Comparison of ENCODE assay signal across 8 cellular contexts in the genomic region with DNA sequence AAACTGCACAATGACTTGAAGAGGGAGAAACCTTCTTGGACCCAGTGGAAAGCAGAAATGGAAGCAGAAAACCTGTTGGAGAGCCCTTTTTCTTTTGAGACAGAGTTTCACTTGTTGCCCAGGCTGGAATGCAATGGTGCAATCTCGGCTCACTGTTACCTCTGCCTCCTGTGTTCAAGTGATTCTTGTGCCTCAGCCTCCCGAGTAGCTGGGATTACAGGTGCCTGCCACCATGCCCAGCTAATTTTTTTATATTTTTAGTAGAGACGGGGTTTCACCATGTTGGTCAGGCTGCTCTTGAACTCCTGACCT. TPM values are rescaled to one million over a fixed set of nuclear protein-coding genes. Genes with fewer than 3 reads are reported as not detected.
DNase-seq lines count a peak whose midpoint lies in the region; ATAC-seq, FAIRE-seq and TF ChIP-seq lines count a peak whose summit lies in the region.
"Not testable (repeated sequence)": the region's sequence is repeated elsewhere in the genome, so short reads cannot be mapped to it uniquely, and the experiment has no call there.

No MANE protein-coding gene starts in this region.

- H3K9me2 ChIP-seq in HCT116 (ENCODE audit: insufficient read depth) = not testable (repeated sequence)

- not testable (repeated sequence) for H3K27ac ChIP-seq in A549; HCT116 (ENCODE audit: low read depth, low read length); Panc1 (ENCODE audit: low read length); endodermal cell (ENCODE audit: low read depth, low read length)
- peak overlapping the region; percentile 88 to 90 for H3K27ac ChIP-seq in right atrium auricular region
- peak overlapping the region; percentile 70 for H3K27ac ChIP-seq in smooth muscle cell (ENCODE audit: low read depth)

- TF ChIP-seq EP300 in A549 (IDR thresholded peaks at IDR 0.05) = not testable (repeated sequence)

- peaks cover 16% of the 10 kb centered on the region for H3F3A ChIP-seq in smooth muscle cell (ENCODE audit: low read depth)

- not testable (repeated sequence) for H2AFZ ChIP-seq in HCT116 (ENCODE audit: low read depth, low read length, poor library complexity, severe bottlenecking); smooth muscle cell (ENCODE audit: low read depth)

- CTCF ChIA-PET in A549 (lab: Yijun Ruan, JAX) = interaction anchor here (0.9 to 2.6 kb wide), 9 partner anchors 10 to 303 kb away, joined by 3 to 8 read pairs (median 3); no protein-coding TSS in a partner anchor
- CTCF ChIA-PET in HCT116 (lab: Charles Lee) = interaction anchor here (1.0 kb wide), 1 partner anchor 33 kb away, joined by 4 read pairs; no protein-coding TSS in a partner anchor
- CTCF ChIA-PET in Panc1 (lab: Charles Lee) = interaction anchor here (0.5 to 0.7 kb wide), 3 partner anchors 8 to 838 kb away, joined by 4 to 8 read pairs (median 8); partner anchors contain the start of gene C2orf68

- not testable (repeated sequence) for FAIRE-seq in A549 (lab: Jason Lieb, UNC)

- TF ChIP-seq RAD21 in A549 (conservative IDR thresholded peaks at IDR 0.05 in 1 of 2, IDR thresholded peaks at IDR 0.05 in 1 of 2); HCT116 (IDR thresholded peaks at IDR 0.05; ENCODE audit: low read depth): not testable (repeated sequence)

- in situ Hi-C loops in Panc1 (cut with HindIII; ENCODE audit: low pct_unique_long_range_greater_than_20kb, low sequenced_read_pairs) = not testable (repeated sequence)

- intact Hi-C loops in HCT116 (cut with micrococcal nuclease) = loop anchor here (5.0 kb wide), 1 partner anchor 192 kb away; the partner anchor contains the start of gene CAPG
- intact Hi-C loops in Panc1 (cut with micrococcal nuclease; ENCODE audit: unreplicated experiment) = not testable (repeated sequence)

- not testable (repeated sequence) for H3K36me3 Mint-ChIP-seq in activated naive CD8-positive, alpha-beta T cell
- H3K36me3 Mint-ChIP-seq in endodermal cell (ENCODE audit: low read depth) (peaks cover 20% of the 10 kb centered on the region), nephron (ENCODE audit: low read depth) (peaks cover 17% of the 10 kb centered on the region)

- not testable (repeated sequence) for TF ChIP-seq POLR2A in A549 (IDR thresholded peaks at IDR 0.05; ENCODE audit: low read length); HCT116 (IDR thresholded peaks at IDR 0.05; ENCODE audit: borderline replicate concordance, extremely low read depth, insufficient read depth, insufficient read length)

- H3K27me3 Mint-ChIP-seq in activated naive CD8-positive, alpha-beta T cell; endodermal cell (ENCODE audit: insufficient read depth); nephron (ENCODE audit: low read depth): not testable (repeated sequence)

- H3K4me3 Mint-ChIP-seq in activated naive CD8-positive, alpha-beta T cell = peak overlapping the region; percentile 90
- peak overlapping the region; percentile 84 for H3K4me3 Mint-ChIP-seq in endodermal cell
- peak overlapping the region; percentile 85 to 91 (median 91) for H3K4me3 Mint-ChIP-seq in nephron

- H3K9ac ChIP-seq in HCT116 (ENCODE audit: low read length); endodermal cell (ENCODE audit: extremely low read depth, low read length, poor library complexity, severe bottlenecking); smooth muscle cell (ENCODE audit: low read depth): not testable (repeated sequence)

- H3K9me3 ChIP-seq in A549; HCT116 (ENCODE audit: control insufficient read depth in 1 of 2, insufficient read depth in 1 of 2, low read depth in 1 of 2, low read length in 2 of 2); Panc1 (ENCODE audit: control insufficient read depth, insufficient read depth, low read depth, low read length); endodermal cell (ENCODE audit: control insufficient read depth, low read length); right atrium auricular region; smooth muscle cell (replicated peaks; ENCODE audit: low read depth): not testable (repeated sequence)

- not testable (repeated sequence) for TF ChIP-seq CTCF in A549 (IDR thresholded peaks at IDR 0.05); HCT116 (IDR thresholded peaks at IDR 0.05 in 2 of 3, conservative IDR thresholded peaks at IDR 0.05 in 1 of 3; ENCODE audit: borderline replicate concordance in 1 of 3, insufficient read depth in 1 of 3, low read depth in 2 of 3, low read length in 2 of 3); Panc1 (IDR thresholded peaks at IDR 0.05); endodermal cell (conservative IDR thresholded peaks at IDR 0.05); right atrium auricular region (IDR thresholded peaks at IDR 0.05); nephron (IDR thresholded peaks at IDR 0.05; ENCODE audit: unreplicated experiment in 3 of 3); smooth muscle cell (IDR thresholded peaks at IDR 0.05; ENCODE audit: borderline replicate concordance, insufficient read depth, poor library complexity, severe bottlenecking)

- RAD21 ChIA-PET in HCT116 (lab: Charles Lee; ENCODE audit: low non-redundant PET in 1 of 2, low total read pairs in 2 of 2, uncharacterized antibody in 2 of 2, unreplicated experiment in 2 of 2) = not testable (repeated sequence)

- WGBS in A549 (ENCODE audit: missing lambda C conversion rate) = 85% methylated on average over 3 of the region's 3 CpGs
- WGBS in endodermal cell (ENCODE audit: insufficient coverage in 1 of 2, insufficient read length in 1 of 2), 2 experiments = 78 to 95% methylated on average over 3 of the region's 3 CpGs
- WGBS in smooth muscle cell (ENCODE audit: low lambda C conversion rate) = 89% methylated on average over 3 of the region's 3 CpGs

- H3K36me3 ChIP-seq in HCT116 (ENCODE audit: control insufficient read depth in 1 of 2, insufficient read depth in 2 of 2, low read length in 2 of 2) (peaks cover 6 to 12% of the 10 kb centered on the region in 2 experiments), endodermal cell (ENCODE audit: control insufficient read depth, insufficient read depth, low read length) (peaks cover 46% of the 10 kb centered on the region), right atrium auricular region (peaks cover 17% of the 10 kb centered on the region)
- H3K36me3 ChIP-seq in Panc1 (ENCODE audit: control insufficient read depth, insufficient read depth, low read length); smooth muscle cell (ENCODE audit: low read depth): not testable (repeated sequence)

- not testable (repeated sequence) for H4K20me1 ChIP-seq in HCT116 (ENCODE audit: insufficient read depth); smooth muscle cell (ENCODE audit: low read depth)

- not testable (repeated sequence) for ATAC-seq in A549, HCT116, Panc1

- BruUV-seq in HCT116 (replicated peaks; lab: Mats Ljungman, UMichigan); Panc1 (replicated peaks; lab: Mats Ljungman, UMichigan): not testable (repeated sequence)

- not testable (repeated sequence) for H3K79me2 ChIP-seq in HCT116 (ENCODE audit: insufficient read depth, low read length)
- H3K79me2 ChIP-seq in smooth muscle cell (ENCODE audit: low read depth) = peaks cover 17% of the 10 kb centered on the region

- H3K4me1 Mint-ChIP-seq in activated naive CD8-positive, alpha-beta T cell (ENCODE audit: low read depth) = peaks cover 32% of the 10 kb centered on the region
- H3K4me1 Mint-ChIP-seq in endodermal cell (peaks cover 12% of the 10 kb centered on the region), nephron (peaks cover 33% of the 10 kb centered on the region)

- not testable (repeated sequence) for H3K9me3 Mint-ChIP-seq in activated naive CD8-positive, alpha-beta T cell (ENCODE audit: low read depth); endodermal cell; nephron

- not testable (repeated sequence) for DNase-seq in A549 (ENCODE audit: low read depth in 1 of 2, low spot score in 1 of 2); HCT116 (ENCODE audit: low read depth, low spot score); Panc1 (ENCODE audit: low read depth, low spot score); endodermal cell; right atrium auricular region (ENCODE audit: low spot score); smooth muscle cell (lab: John Stamatoyannopoulos, UW; ENCODE audit: unreplicated experiment)

- H3K4me2 ChIP-seq in A549 (peak overlapping the region; percentile 81), HCT116 (ENCODE audit: low read length) (peak overlapping the region; percentile 93), smooth muscle cell (peak overlapping the region; percentile 95)

- peak overlapping the region; percentile 84 for H3K27ac Mint-ChIP-seq in activated naive CD8-positive, alpha-beta T cell
- H3K27ac Mint-ChIP-seq in endodermal cell (peak overlapping the region; percentile 76), nephron (peak overlapping the region in 1 of 3 experiments; percentile 26)

- POLR2A ChIA-PET in A549 (lab: Yijun Ruan, JAX) = interaction anchor here (3.9 kb wide), 1 partner anchor 9 kb away, joined by 19 read pairs; the partner anchor contains the start of gene RNF181
- POLR2A ChIA-PET in HCT116 (lab: Charles Lee) = interaction anchor here (0.6 to 3.3 kb wide), 3 partner anchors 8 to 27 kb away, joined by 3 to 20 read pairs (median 3); partner anchors contain the start of genes C2orf68, RNF181 and VAMP8
- POLR2A ChIA-PET in Panc1 (lab: Charles Lee) = interaction anchor here (0.5 to 0.7 kb wide), 4 partner anchors 12 to 166 kb away, joined by 4 to 5 read pairs (median 4); no protein-coding TSS in a partner anchor

- not testable (repeated sequence) for H3K4me3 ChIP-seq in A549
- peak overlapping the region; percentile 7 to 83; a peak in 1 of 4 replicates for H3K4me3 ChIP-seq in HCT116 (replicated peaks in 1 of 2; ENCODE audit: low read depth in 1 of 2, low read length in 2 of 2)
- peak overlapping the region; percentile 97 to 99; a peak in 3 of 4 replicates for H3K4me3 ChIP-seq in Panc1 (ENCODE audit: low read depth in 2 of 2, low read length in 2 of 2)
- H3K4me3 ChIP-seq in endodermal cell (ENCODE audit: low read length) = peak overlapping the region; percentile 81
- peak overlapping the region in 1 of 2 donors; percentile 78 for H3K4me3 ChIP-seq in right atrium auricular region
- peak overlapping the region; percentile 71 for H3K4me3 ChIP-seq in smooth muscle cell

- not testable (repeated sequence) for H3K27me3 ChIP-seq in HCT116 (ENCODE audit: insufficient read depth, low read length); Panc1 (ENCODE audit: control insufficient read depth, insufficient read depth, low read length); endodermal cell (ENCODE audit: control insufficient read depth, insufficient read depth, low read length, poor library complexity, severe bottlenecking); right atrium auricular region; smooth muscle cell (ENCODE audit: low read depth)

- H3K4me1 ChIP-seq in A549 = peaks cover 20% of the 10 kb centered on the region
- peaks cover 8 to 17% of the 10 kb centered on the region in 2 experiments for H3K4me1 ChIP-seq in HCT116 (ENCODE audit: control insufficient read depth in 1 of 2, insufficient read depth in 2 of 2, low read length in 2 of 2)
- H3K4me1 ChIP-seq in Panc1 (ENCODE audit: control insufficient read depth, insufficient read depth, low read length) = peaks cover 29% of the 10 kb centered on the region
- H3K4me1 ChIP-seq in endodermal cell (ENCODE audit: control insufficient read depth, insufficient read depth, low read length) = not testable (repeated sequence)
- H3K4me1 ChIP-seq in right atrium auricular region = peaks cover 0 to 71% of the 10 kb centered on the region in 2 donors
- peaks cover 10% of the 10 kb centered on the region for H3K4me1 ChIP-seq in smooth muscle cell (ENCODE audit: low read depth)

RNA-seq across cellular contexts. Expression of gene TMEM150A, which starts 1.6 kb away (rescaled TPM):
- 8.5 and 14.0 TPM in 2 replicates for polyA plus RNA-seq in A549 (2011; rRNA removed)
- 9.4 and 12.9 TPM in 2 replicates for polyA plus RNA-seq in A549 (2012; cell fraction: cytosol; rRNA removed)
- 34.4 and 36.3 TPM in 2 replicates for polyA plus RNA-seq in A549 (2012; cell fraction: nucleus; rRNA removed)
- polyA plus RNA-seq in A549 (2017; fragmentation: RNase III; extraction: RNeasy Plus Mini Kit Qiagen cat#74134 plus additional on column Dnase treatment) = 8.0 to 10.9 TPM (median 10.6 TPM) in 3 replicates
- 7.4 and 11.9 TPM in 2 replicates for polyA minus RNA-seq in A549 (2011; rRNA and poly(A)+ RNA removed)
- total RNA-seq in HCT116 (2021; ENCODE audit: unreplicated experiment) = 9.9 TPM
- polyA plus RNA-seq in HCT116 (2012) = 6.5 and 8.0 TPM in 2 replicates
- 30.4 TPM for total RNA-seq in Panc1 (2021; ENCODE audit: unreplicated experiment)
- polyA plus RNA-seq in Panc1 (2012; ENCODE audit: insufficient read length) = 46.2 TPM
- total RNA-seq in endodermal cell = 10 to 100 TPM; 23.8 to 32.2 TPM
- 19.4 TPM for polyA plus RNA-seq in endodermal cell (2013, experiment 1 of 2)
- polyA plus RNA-seq in endodermal cell (2013, experiment 2 of 2) = 13.3 TPM
- 10 to 100 TPM; 15.8 to 21.7 TPM for total RNA-seq in right atrium auricular region
- total RNA-seq in smooth muscle cell = 7.7 and 9.1 TPM in 2 replicates
- polyA plus RNA-seq in smooth muscle cell = 20.0 and 24.1 TPM in 2 replicates

RNA-seq across cellular contexts. Expression of gene C2orf68, which starts 7.8 kb away (rescaled TPM):
- polyA plus RNA-seq in A549 (2011; rRNA removed) = 48.3 and 57.4 TPM in 2 replicates
- 21.9 and 26.3 TPM in 2 replicates for polyA plus RNA-seq in A549 (2012; cell fraction: cytosol; rRNA removed)
- polyA plus RNA-seq in A549 (2012; cell fraction: nucleus; rRNA removed) = 22.0 and 27.8 TPM in 2 replicates
- 22.8 to 26.1 TPM (median 25.9 TPM) in 3 replicates for polyA plus RNA-seq in A549 (2017; fragmentation: RNase III; extraction: RNeasy Plus Mini Kit Qiagen cat#74134 plus additional on column Dnase treatment)
- polyA minus RNA-seq in A549 (2011; rRNA and poly(A)+ RNA removed) = 71.1 and 77.7 TPM in 2 replicates
- total RNA-seq in HCT116 (2021; ENCODE audit: unreplicated experiment) = 21.8 TPM
- polyA plus RNA-seq in HCT116 (2012) = 15.0 and 17.2 TPM in 2 replicates
- total RNA-seq in Panc1 (2021; ENCODE audit: unreplicated experiment) = 23.7 TPM
- 29.2 TPM for polyA plus RNA-seq in Panc1 (2012; ENCODE audit: insufficient read length)
- 10 to 100 TPM; 63.2 to 66.5 TPM for total RNA-seq in endodermal cell
- polyA plus RNA-seq in endodermal cell (2013, experiment 1 of 2) = 73.1 TPM
- 61.4 TPM for polyA plus RNA-seq in endodermal cell (2013, experiment 2 of 2)
- total RNA-seq in right atrium auricular region = 10 to 100 TPM in 1 of 2 donors, 1 to 10 TPM in 1; 8.9 to 11.1 TPM
- 7.9 and 9.1 TPM in 2 replicates for total RNA-seq in smooth muscle cell
- polyA plus RNA-seq in smooth muscle cell = 10.1 and 11.6 TPM in 2 replicates

RNA-seq across cellular contexts. Expression of gene RNF181, which starts 8.5 kb away (rescaled TPM):
- polyA plus RNA-seq in A549 (2011; rRNA removed) (287 and 366 TPM in 2 replicates), A549 (2017; fragmentation: RNase III; extraction: RNeasy Plus Mini Kit Qiagen cat#74134 plus additional on column Dnase treatment) (182 to 199 TPM (median 189 TPM) in 3 replicates), smooth muscle cell (316 and 328 TPM in 2 replicates)
- 318 and 381 TPM in 2 replicates for polyA plus RNA-seq in A549 (2012; cell fraction: cytosol; rRNA removed)
- polyA plus RNA-seq in A549 (2012; cell fraction: nucleus; rRNA removed) = 260 and 338 TPM in 2 replicates
- 111 and 217 TPM in 2 replicates for polyA minus RNA-seq in A549 (2011; rRNA and poly(A)+ RNA removed)
- total RNA-seq in HCT116 (2021; ENCODE audit: unreplicated experiment) (77.5 TPM), Panc1 (2021; ENCODE audit: unreplicated experiment) (156 TPM), endodermal cell (100 to 1,000 TPM; 113 to 118 TPM), right atrium auricular region (100 to 1,000 TPM; 109 to 194 TPM), smooth muscle cell (167 and 195 TPM in 2 replicates)
- 270 and 278 TPM in 2 replicates for polyA plus RNA-seq in HCT116 (2012)
- polyA plus RNA-seq in Panc1 (2012; ENCODE audit: insufficient read length) = 365 TPM
- polyA plus RNA-seq in endodermal cell (2013, experiment 1 of 2) = 117 TPM
- polyA plus RNA-seq in endodermal cell (2013, experiment 2 of 2) = 122 TPM

RNA-seq across cellular contexts. Expression of gene USP39, which starts 11.9 kb away (rescaled TPM):
- polyA plus RNA-seq in A549 (2011; rRNA removed) (90.4 and 103 TPM in 2 replicates), A549 (2017; fragmentation: RNase III; extraction: RNeasy Plus Mini Kit Qiagen cat#74134 plus additional on column Dnase treatment) (78.7 to 91.0 TPM (median 82.8 TPM) in 3 replicates), smooth muscle cell (39.5 and 45.9 TPM in 2 replicates)
- 79.0 and 87.3 TPM in 2 replicates for polyA plus RNA-seq in A549 (2012; cell fraction: cytosol; rRNA removed)
- 107 and 135 TPM in 2 replicates for polyA plus RNA-seq in A549 (2012; cell fraction: nucleus; rRNA removed)
- polyA minus RNA-seq in A549 (2011; rRNA and poly(A)+ RNA removed) = 82.5 and 94.8 TPM in 2 replicates
- total RNA-seq in HCT116 (2021; ENCODE audit: unreplicated experiment) (92.1 TPM), Panc1 (2021; ENCODE audit: unreplicated experiment) (78.6 TPM), endodermal cell (100 to 1,000 TPM in 1 of 2 donors, 10 to 100 TPM in 1; 75.7 to 102 TPM), right atrium auricular region (10 to 100 TPM; 35.0 to 78.2 TPM), smooth muscle cell (58.5 and 74.3 TPM in 2 replicates)
- polyA plus RNA-seq in HCT116 (2012) = 67.0 and 76.7 TPM in 2 replicates
- polyA plus RNA-seq in Panc1 (2012; ENCODE audit: insufficient read length) = 82.2 TPM
- polyA plus RNA-seq in endodermal cell (2013, experiment 1 of 2) = 87.8 TPM
- polyA plus RNA-seq in endodermal cell (2013, experiment 2 of 2) = 81.6 TPM

RNA-seq across cellular contexts. Expression of gene VAMP5, which starts 19.9 kb away (rescaled TPM):
- 0.16 and 0.67 TPM in 2 replicates for polyA plus RNA-seq in A549 (2011; rRNA removed)
- polyA plus RNA-seq in A549 (2012; cell fraction: cytosol; rRNA removed) = 0.10 and 0.25 TPM in 2 replicates
- 0.29 and 0.95 TPM in 2 replicates for polyA plus RNA-seq in A549 (2012; cell fraction: nucleus; rRNA removed)
- not detected in 3 replicates for polyA plus RNA-seq in A549 (2017; fragmentation: RNase III; extraction: RNeasy Plus Mini Kit Qiagen cat#74134 plus additional on column Dnase treatment)
- 0.58 TPM in 1 of 2 replicates, not detected in the other for polyA minus RNA-seq in A549 (2011; rRNA and poly(A)+ RNA removed)
- 1.9 TPM for total RNA-seq in HCT116 (2021; ENCODE audit: unreplicated experiment)
- 2.5 and 5.1 TPM in 2 replicates for polyA plus RNA-seq in HCT116 (2012)
- 21.3 TPM for total RNA-seq in Panc1 (2021; ENCODE audit: unreplicated experiment)
- 47.7 TPM for polyA plus RNA-seq in Panc1 (2012; ENCODE audit: insufficient read length)
- total RNA-seq in endodermal cell = 10 to 100 TPM in 1 of 2 donors, 1 to 10 TPM in 1; 6.3 to 13.9 TPM
- 13.7 TPM for polyA plus RNA-seq in endodermal cell (2013, experiment 1 of 2)
- polyA plus RNA-seq in endodermal cell (2013, experiment 2 of 2) = 17.3 TPM
- total RNA-seq in right atrium auricular region = 10 to 100 TPM; 37.2 to 61.7 TPM
- total RNA-seq in smooth muscle cell = 5.0 and 6.6 TPM in 2 replicates
- 35.0 and 35.9 TPM in 2 replicates for polyA plus RNA-seq in smooth muscle cell
